In the genomic region with DNA sequence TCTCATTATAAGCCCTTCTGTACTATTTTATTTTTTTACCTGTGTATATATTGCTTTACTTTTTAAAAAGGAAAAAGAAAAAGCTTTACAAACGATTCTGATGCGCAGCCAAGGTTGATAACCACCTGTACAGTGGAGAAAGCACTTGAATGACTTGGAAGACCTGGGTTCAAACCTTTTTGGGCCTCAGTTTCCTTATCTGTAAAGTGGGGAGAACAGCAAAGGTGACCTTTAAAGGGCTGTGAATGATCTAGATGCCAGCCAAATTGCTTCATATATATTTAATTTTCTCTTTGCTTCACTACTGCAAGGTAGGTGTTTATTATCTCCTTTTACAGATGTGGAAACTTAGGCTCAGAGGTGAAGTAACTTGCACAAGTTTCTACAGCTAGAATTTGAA, we compare ENCODE assay signal across 29 cellular contexts. TPM values are rescaled to one million over a fixed set of nuclear protein-coding genes. Genes with fewer than 3 reads are reported as not detected.
DNase-seq lines count a peak whose midpoint lies in the region; ATAC-seq, FAIRE-seq and TF ChIP-seq lines count a peak whose summit lies in the region.
"Had no signal": no experiment of that assay in that cellular context is flagged by ENCODE, and none has a peak within 500 bp of the region (broad histone marks: within the 10 kb centered on the region; RNA-seq: fewer than 3 reads in every experiment).

No MANE protein-coding gene starts in this region.

- no peaks in the 10 kb centered on the region for H3K79me2 ChIP-seq in K562 (ENCODE audit: control insufficient read depth, insufficient read depth, low read length)

- peaks cover 2% of the 10 kb centered on the region for H3K9me1 ChIP-seq in K562 (ENCODE audit: control insufficient read depth, insufficient read depth, low read length)

- no peaks in the 10 kb centered on the region for H3K27me3 ChIP-seq in K562 (ENCODE audit: control insufficient read depth in 2 of 2, insufficient read depth in 2 of 2, low read length in 2 of 2)
- H3K27me3 ChIP-seq: BE2C had no signal

- intact Hi-C loops in K562 (cut with micrococcal nuclease): no loop called here

- no peak for TF ChIP-seq RAD21 in K562 (CRISPR knock-in tag; conservative IDR thresholded peaks at IDR 0.05 in 1 of 2, IDR thresholded peaks at IDR 0.05 in 1 of 2)

- no peaks in the 10 kb centered on the region for H3K9me3 ChIP-seq in K562 (replicated peaks; ENCODE audit: control insufficient read depth, insufficient read depth, low read depth, low read length)
- H3K9me3 ChIP-seq: A549, BE2C, BLaER1, Caco-2 had no signal

- H3K27ac ChIP-seq in K562 (ENCODE audit: extremely low read depth, low read depth, low read length): no peak overlapping the region
- H3K27ac ChIP-seq: 22Rv1; A549; BLaER1; BLaER1 treated with 17β-estradiol and CSF1 and Interleukin-3, amounts not matched to agents 10 nM and 100 nM; C4-2B had no signal

- no peak overlapping the region for H3K4me2 ChIP-seq in K562 (ENCODE audit: insufficient read depth, low read length)
- H3K4me2 ChIP-seq: A549; BLaER1; BLaER1 treated with 17β-estradiol and CSF1 and Interleukin-3, amounts not matched to agents 10 nM and 100 nM had no signal

- WGBS in K562 (ENCODE audit: insufficient coverage, low coverage, missing lambda C conversion rate): 50% methylated on average over 1 of the region's 2 CpGs

- H3K9ac ChIP-seq in K562 (ENCODE audit: insufficient read depth in 1 of 2, low read depth in 2 of 2, low read length in 2 of 2): no peak overlapping the region
- H3K9ac ChIP-seq: BLaER1; BLaER1 treated with 17β-estradiol and CSF1 and Interleukin-3, amounts not matched to agents 10 nM and 100 nM had no signal

- H3K4me3 ChIP-seq in K562: no peak overlapping the region
- H3K4me3 ChIP-seq: A549; BLaER1; BLaER1 treated with 17β-estradiol and CSF1 and Interleukin-3, amounts not matched to agents 10 nM and 100 nM had no signal

- no peaks in the 10 kb centered on the region for H4K20me1 ChIP-seq in K562 (replicated peaks; ENCODE audit: control insufficient read depth, insufficient read depth, low read length)

- no peak for TF ChIP-seq CTCF in K562 (IDR thresholded peaks at IDR 0.05 in 2 of 3, conservative IDR thresholded peaks at IDR 0.05 in 1 of 3; ENCODE audit: insufficient read depth in 2 of 3, low read depth in 1 of 3, low read length in 3 of 3)

- POLR2A ChIA-PET in K562 (lab: Yijun Ruan, JAX): interaction anchor here (0.6 kb wide), 1 partner anchor 58 kb away, joined by 3 read pairs; no protein-coding TSS in a partner anchor

- peaks cover 10 to 30% of the 10 kb centered on the region in 2 experiments for H3K4me1 ChIP-seq in K562 (replicated peaks in 1 of 2; ENCODE audit: control insufficient read depth in 2 of 2, insufficient read depth in 2 of 2, low read length in 2 of 2)
- H3K4me1 ChIP-seq: A549, BLaER1, Caco-2 had no signal

- no peak for FAIRE-seq in K562 (lab: Jason Lieb, UNC)
- FAIRE-seq: A204.1 had no signal

- TF ChIP-seq POLR2A in K562 (conservative IDR thresholded peaks at IDR 0.05): no peak

- CTCF ChIA-PET in K562 (lab: Yijun Ruan, JAX; ENCODE audit: low intra/inter-chr PET ratio): no interaction called here

- BruUV-seq in K562 (replicated peaks; lab: Mats Ljungman, UMichigan): no TSS peak

- peaks cover 61% of the 10 kb centered on the region for H3K36me3 ChIP-seq in K562 (ENCODE audit: control insufficient read depth, insufficient read depth, low read length)

- in situ Hi-C loops in K562 (cut with MboI): no loop called here

- no peak overlapping the region for H2AFZ ChIP-seq in K562 (ENCODE audit: low read depth, low read length)

- no peak for TF ChIP-seq EP300 in K562 (IDR thresholded peaks at IDR 0.05; ENCODE audit: low read length)

- no peak for ATAC-seq in K562
- no peak for ATAC-seq in HG02759 (IDR thresholded peaks at IDR 0.05; ENCODE audit: unreplicated experiment)
- ATAC-seq: A549; CD8-positive, alpha-beta T cell had no signal

- DNase-seq in K562 (ENCODE audit: extremely low read depth in 1 of 4, low spot score in 3 of 4): no peak
- DNase-seq: 8988T; ACHN; AML-193; BE2C; C1 segment of cervical spinal cord; Caco-2; Calu3; CD4-positive, alpha-beta memory T cell; CD4-positive, alpha-beta T cell; CD4-positive, CD25-positive, alpha-beta regulatory T cell; CD8-positive, alpha-beta memory T cell; CD8-positive, alpha-beta T cell; COR-L47; DMS 273 treated with DMSO at 0.1 percent for 48 hours; DMS153; DMS53; DMS79; DMS79 treated with DMSO at 0.1 percent for 48 hours; DND-41; EL had no signal

TF ChIP-seq in K562, 482 proteins besides CTCF, POLR2A, EP300 and RAD21 (continues in another document):
- no peak for TF ChIP-seq PHF20 (IDR thresholded peaks at IDR 0.05; ENCODE audit: partially characterized antibody)

RNA-seq across cellular contexts. Expression of gene SMC1A, which starts 45.0 kb away (rescaled TPM):
- 87.6 and 153 TPM in 2 replicates for total RNA-seq in K562 (2011; cell fraction: chromatin; rRNA removed; ENCODE audit: low replicate concordance)
- 39.2 and 54.7 TPM in 2 replicates for total RNA-seq in K562 (2011; cell fraction: nucleolus; rRNA removed)
- 73.0 and 90.5 TPM in 2 replicates for total RNA-seq in K562 (2011; cell fraction: nucleoplasm; rRNA removed)
- total RNA-seq in K562 (2014; rRNA removed): 55.6 and 71.0 TPM in 2 replicates
- total RNA-seq in K562 (2014; rRNA removed; fragmentation: Illumina TruSeq; extraction: Trizol): 72.9 and 93.0 TPM in 2 replicates
- 63.8 and 70.1 TPM in 2 replicates for total RNA-seq in K562 (2015; rRNA removed; fragmentation: Illumina TruSeq; extraction: Trizol)
- 110 and 126 TPM in 2 replicates for total RNA-seq in K562 (2021)
- polyA plus RNA-seq in K562 (2011; rRNA removed): 61.3 and 71.2 TPM in 2 replicates
- polyA plus RNA-seq in K562 (2011; cell fraction: cytosol; rRNA removed): 36.8 and 57.9 TPM in 2 replicates
- polyA plus RNA-seq in K562 (2011; cell fraction: nucleus; rRNA removed): 70.3 and 89.4 TPM in 2 replicates
- polyA plus RNA-seq in K562 (2012): 72.7 and 94.5 TPM in 2 replicates
- polyA plus RNA-seq in K562 (2014; fragmentation: Illumina TruSeq; extraction: Trizol): 125 and 126 TPM in 2 replicates
- polyA plus RNA-seq in K562 (2014; fragmentation: Nextera tagmentation; extraction: Ambion mirVana): 10 to 100 TPM; 28.5 to 43.6 TPM
- polyA plus RNA-seq in K562 (2014; rRNA removed): 80.6 and 82.8 TPM in 2 replicates
- 149 and 164 TPM in 2 replicates for polyA minus RNA-seq in K562 (2011; rRNA and poly(A)+ RNA removed)
- polyA minus RNA-seq in K562 (2011; cell fraction: cytosol; rRNA and poly(A)+ RNA removed): 82.7 and 109 TPM in 2 replicates
- polyA minus RNA-seq in K562 (2011; cell fraction: nucleus; rRNA and poly(A)+ RNA removed): 31.1 and 50.1 TPM in 2 replicates

RNA-seq across cellular contexts. Expression of gene RIBC1, which starts 45.2 kb away (rescaled TPM):
- 0.35 and 0.74 TPM in 2 replicates for total RNA-seq in K562 (2011; cell fraction: chromatin; rRNA removed; ENCODE audit: low replicate concordance)
- not detected in 2 replicates for total RNA-seq in K562 (2011; cell fraction: nucleolus; rRNA removed)
- total RNA-seq in K562 (2011; cell fraction: nucleoplasm; rRNA removed): 0.51 and 0.99 TPM in 2 replicates
- total RNA-seq in K562 (2014; rRNA removed) (0.18 and 0.61 TPM in 2 replicates), K562 (2014; rRNA removed; fragmentation: Illumina TruSeq; extraction: Trizol) (0.32 and 0.44 TPM in 2 replicates), K562 (2015; rRNA removed; fragmentation: Illumina TruSeq; extraction: Trizol) (0.38 and 0.47 TPM in 2 replicates), K562 (2021) (0.20 and 0.51 TPM in 2 replicates)
- polyA plus RNA-seq in K562 (2011; rRNA removed) (0.15 and 0.17 TPM in 2 replicates), K562 (2014; fragmentation: Illumina TruSeq; extraction: Trizol) (0.48 and 0.50 TPM in 2 replicates), K562 (2014; fragmentation: Nextera tagmentation; extraction: Ambion mirVana) (under 1 TPM; 0.07 to 0.49 TPM), K562 (2014; rRNA removed) (0.23 and 0.51 TPM in 2 replicates)
- 0.15 and 0.22 TPM in 2 replicates for polyA plus RNA-seq in K562 (2011; cell fraction: cytosol; rRNA removed)
- polyA plus RNA-seq in K562 (2011; cell fraction: nucleus; rRNA removed): 0.51 and 1.2 TPM in 2 replicates
- polyA plus RNA-seq in K562 (2012): 0.65 and 0.73 TPM in 2 replicates
- polyA minus RNA-seq in K562 (2011; rRNA and poly(A)+ RNA removed): 0.21 and 0.35 TPM in 2 replicates
- not detected in 2 replicates for polyA minus RNA-seq in K562 (2011; cell fraction: cytosol; rRNA and poly(A)+ RNA removed)
- polyA minus RNA-seq in K562 (2011; cell fraction: nucleus; rRNA and poly(A)+ RNA removed): 0.22 TPM in 1 of 2 replicates, not detected in the other
- polyA plus RNA-seq: BJ had no signal

RNA-seq across cellular contexts. Expression of gene HSD17B10, which starts 56.7 kb away (rescaled TPM):
- 12.0 and 30.8 TPM in 2 replicates for total RNA-seq in K562 (2011; cell fraction: chromatin; rRNA removed; ENCODE audit: low replicate concordance)
- total RNA-seq in K562 (2011; cell fraction: nucleolus; rRNA removed): 46.3 and 49.7 TPM in 2 replicates
- total RNA-seq in K562 (2011; cell fraction: nucleoplasm; rRNA removed): 35.0 and 39.5 TPM in 2 replicates
- 197 and 227 TPM in 2 replicates for total RNA-seq in K562 (2014; rRNA removed)
- 105 and 146 TPM in 2 replicates for total RNA-seq in K562 (2014; rRNA removed; fragmentation: Illumina TruSeq; extraction: Trizol)
- 169 and 171 TPM in 2 replicates for total RNA-seq in K562 (2015; rRNA removed; fragmentation: Illumina TruSeq; extraction: Trizol)
- total RNA-seq in K562 (2021): 202 and 205 TPM in 2 replicates
- polyA plus RNA-seq in K562 (2011; rRNA removed): 187 and 209 TPM in 2 replicates
- 264 and 402 TPM in 2 replicates for polyA plus RNA-seq in K562 (2011; cell fraction: cytosol; rRNA removed)
- polyA plus RNA-seq in K562 (2011; cell fraction: nucleus; rRNA removed): 82.9 and 102 TPM in 2 replicates
- 157 and 231 TPM in 2 replicates for polyA plus RNA-seq in K562 (2012)
- polyA plus RNA-seq in K562 (2014; fragmentation: Illumina TruSeq; extraction: Trizol): 221 and 258 TPM in 2 replicates
- 10 to 100 TPM; 45.3 to 67.9 TPM for polyA plus RNA-seq in K562 (2014; fragmentation: Nextera tagmentation; extraction: Ambion mirVana)
- 186 and 219 TPM in 2 replicates for polyA plus RNA-seq in K562 (2014; rRNA removed)
- polyA minus RNA-seq in K562 (2011; rRNA and poly(A)+ RNA removed): 128 and 192 TPM in 2 replicates
- polyA minus RNA-seq in K562 (2011; cell fraction: cytosol; rRNA and poly(A)+ RNA removed): 66.0 and 75.1 TPM in 2 replicates
- 12.8 and 15.1 TPM in 2 replicates for polyA minus RNA-seq in K562 (2011; cell fraction: nucleus; rRNA and poly(A)+ RNA removed)
